ENCODE assay signal across 9 cellular contexts in genomic region chr4:162163892-162164759, GRCh38. TPM values are rescaled to one million over a fixed set of nuclear protein-coding genes. Genes with fewer than 3 reads are reported as not detected.
DNase-seq lines count a peak whose midpoint lies in the region; ATAC-seq, FAIRE-seq and TF ChIP-seq lines count a peak whose summit lies in the region.
"Had no signal": no experiment of that assay in that cellular context is flagged by ENCODE, and none has a peak within 500 bp of the region (broad histone marks: within the 10 kb centered on the region; RNA-seq: fewer than 3 reads in every experiment).

TSS of gene FSTL5 (minus strand) at chr4:162164000. CDS start at chr4:162111396, 52,604 bp downstream.

- peaks cover 3 to 7% (median 6%) of the 10 kb centered on the region in 4 donors for H3K4me1 ChIP-seq in liver (ENCODE audit: control insufficient read depth in 4 of 4, insufficient read depth in 4 of 4, low read length in 3 of 4)

- TF ChIP-seq CTCF in coronary artery (IDR thresholded peaks at IDR 0.05) (no peak), liver (IDR thresholded peaks at IDR 0.05; ENCODE audit: low read depth, low read length, missing input control) (no peak)

- H3K9me3 Mint-ChIP-seq in T-helper 2 cell treated with Interferon-gamma antibody and Interleukin-4, amounts not matched to agents 5 μg/mL and 100 μg/mL, for 36 hours, result no peaks in the 10 kb centered on the region

- 5% methylated on average over 39 of the region's 39 CpGs for WGBS in liver

- H3K9ac ChIP-seq in liver (ENCODE audit: low read depth in 1 of 2, low read length in 2 of 2), result no peak within 1 kb of the TSS

- TF ChIP-seq RAD21 in liver (IDR thresholded peaks at IDR 0.05), result no peak

- FAIRE-seq in HTR-8/SVneo (lab: Jason Lieb, UNC), result peak; percentile 91

- DNase-seq in DMS53 treated with DMSO at 0.1 percent for 48 hours (lab: John Stamatoyannopoulos, UW; ENCODE audit: unreplicated experiment) (peak; percentile 69), HTR-8/SVneo (ENCODE audit: insufficient read length, low spot score) (peak; percentile 65), coronary artery (ENCODE audit: low spot score) (no peak)
- peak; percentile 48 for DNase-seq in T-helper 2 cell treated with Interferon-gamma antibody and Interleukin-4, amounts not matched to agents 5 μg/mL and 100 μg/mL, for 36 hours (ENCODE audit: low spot score)
- DNase-seq in stimulated activated CD4-positive, alpha-beta T cell treated with anti-CD3 and anti-CD28 coated beads, Interleukin-2, amount 100 ng/mL, for 48 hours, result peak; percentile 23 to 27
- DNase-seq in effector CD8-positive, alpha-beta T cell (lab: John Stamatoyannopoulos, UW), result no peak

- H3K36me3 ChIP-seq in liver (ENCODE audit: control insufficient read depth in 4 of 4, insufficient read depth in 3 of 4, low read depth in 1 of 4, low read length in 3 of 4), result no peaks in the 10 kb centered on the region

- H3K27ac Mint-ChIP-seq in T-helper 2 cell treated with Interferon-gamma antibody and Interleukin-4, amounts not matched to agents 5 μg/mL and 100 μg/mL, for 36 hours, result no peak within 1 kb of the TSS

- peak within 1 kb of the TSS; percentile 64 for H3K4me3 ChIP-seq in coronary artery
- H3K4me3 ChIP-seq in liver (ENCODE audit: low read depth in 1 of 3, low read length in 3 of 3), result peak within 1 kb of the TSS in 1 of 3 donors; percentile 34

- no peaks in the 10 kb centered on the region for H3K9me3 ChIP-seq in liver (ENCODE audit: control insufficient read depth in 4 of 4, low read length in 3 of 4)

- H3K27me3 ChIP-seq in liver (ENCODE audit: control insufficient read depth in 4 of 4, insufficient read depth in 4 of 4, low read length in 3 of 4), result peaks cover 0 to 11% (median 5%) of the 10 kb centered on the region in 4 donors

- no peak within 1 kb of the TSS for H3K27ac ChIP-seq in coronary artery
- no peak within 1 kb of the TSS for H3K27ac ChIP-seq in liver (ENCODE audit: low read depth in 1 of 2, low read length in 2 of 2)
- H3K27ac ChIP-seq: VCaP had no signal

- peak; percentile 90 for ATAC-seq in GM21447 (IDR thresholded peaks at IDR 0.05; ENCODE audit: unreplicated experiment)

- H3K27me3 Mint-ChIP-seq in T-helper 2 cell treated with Interferon-gamma antibody and Interleukin-4, amounts not matched to agents 5 μg/mL and 100 μg/mL, for 36 hours (ENCODE audit: low read depth), result peaks cover 6% of the 10 kb centered on the region

- peak within 1 kb of the TSS; percentile 68 for H3K4me3 Mint-ChIP-seq in T-helper 2 cell treated with Interferon-gamma antibody and Interleukin-4, amounts not matched to agents 5 μg/mL and 100 μg/mL, for 36 hours

- H3K4me1 Mint-ChIP-seq in T-helper 2 cell treated with Interferon-gamma antibody and Interleukin-4, amounts not matched to agents 5 μg/mL and 100 μg/mL, for 36 hours (ENCODE audit: low read depth), result peaks cover 2% of the 10 kb centered on the region

- H3K36me3 Mint-ChIP-seq in T-helper 2 cell treated with Interferon-gamma antibody and Interleukin-4, amounts not matched to agents 5 μg/mL and 100 μg/mL, for 36 hours (ENCODE audit: low read depth), result no peaks in the 10 kb centered on the region

TF ChIP-seq in liver, 16 proteins besides CTCF, POLR2A, EP300 and RAD21:
- TF ChIP-seq SP1 (IDR thresholded peaks at IDR 0.05) (no peak), REST (IDR thresholded peaks at IDR 0.05) (peak; percentile 98)

RNA-seq across cellular contexts. Expression of gene FSTL5, which starts in this region (rescaled TPM):
- under 1 TPM in 1 of 2 donors, not detected in 1; 0.08 TPM for total RNA-seq in liver
- polyA plus RNA-seq in liver, result under 1 TPM in 1 of 2 donors, not detected in 1; 0.01 TPM

Comparison
In these comparisons a context has a peak if more than half of its experiments do, and no peak if none do; other contexts are left out.
1. DNase-seq: peak in DMS53 treated with DMSO at 0.1 percent for 48 hours (single experiment), HTR-8/SVneo (single experiment), T-helper 2 cell treated with Interferon-gamma antibody and Interleukin-4, amounts not matched to agents 5 μg/mL and 100 μg/mL, for 36 hours (single experiment) and stimulated activated CD4-positive, alpha-beta T cell treated with anti-CD3 and anti-CD28 coated beads, Interleukin-2, amount 100 ng/mL, for 48 hours (2 of 2); none in coronary artery (single experiment) and effector CD8-positive, alpha-beta T cell (single experiment).